8 cellular contexts compared by ENCODE assay signal in genomic region chr17:81395600-81396277, GRCh38. TPM values are rescaled to one million over a fixed set of nuclear protein-coding genes. Genes with fewer than 3 reads are reported as not detected.
DNase-seq lines count a peak whose midpoint lies in the region; ATAC-seq and TF ChIP-seq lines count a peak whose summit lies in the region.

No MANE protein-coding gene starts in this region.

- ATAC-seq in natural killer cell treated with Interleukin-12 subunit alpha and Interleukin-12 subunit beta and Interleukin-15 and Interleukin-18, amount 100 ng/mL, for 72 hours, result no peak
- no peak for ATAC-seq in T-cell (replicated peaks in 1 of 4)
- ATAC-seq in HG03469 (IDR thresholded peaks at IDR 0.05; ENCODE audit: unreplicated experiment), result no peak

- H4K20me1 ChIP-seq in BLaER1 treated with 17β-estradiol and CSF1 and Interleukin-3, amounts not matched to agents 10 nM and 100 nM, result peaks cover 4 to 52% (median 35%) of the 10 kb centered on the region in 11 experiments; a peak in 19 of 22 replicates

- H3K27me3 Mint-ChIP-seq in dendritic cell treated with granulocyte-macrophage colony-stimulating factor and Interleukin-4, amounts not matched to agents 40 ng/mL and 50 ng/mL, for 4 days, result no peaks in the 10 kb centered on the region
- H3K27me3 Mint-ChIP-seq in natural killer cell treated with Interleukin-12 subunit alpha and Interleukin-12 subunit beta and Interleukin-15 and Interleukin-18, amount 100 ng/mL, for 72 hours, result peaks cover 5 to 33% of the 10 kb centered on the region in 2 donors
- H3K27me3 Mint-ChIP-seq in T-cell, result peaks cover 32 to 63% of the 10 kb centered on the region in 2 donors

- H3K27me3 ChIP-seq in BLaER1 treated with 17β-estradiol and CSF1 and Interleukin-3, amounts not matched to agents 10 nM and 100 nM, result peaks cover 0 to 26% (median 18%) of the 10 kb centered on the region in 11 experiments; a peak in 12 of 22 replicates
- no peaks in the 10 kb centered on the region for H3K27me3 ChIP-seq in MG63

- peak overlapping the region; percentile 97 for H3K27ac Mint-ChIP-seq in dendritic cell treated with granulocyte-macrophage colony-stimulating factor and Interleukin-4, amounts not matched to agents 40 ng/mL and 50 ng/mL, for 4 days
- peak overlapping the region; percentile 31 to 73 for H3K27ac Mint-ChIP-seq in natural killer cell treated with Interleukin-12 subunit alpha and Interleukin-12 subunit beta and Interleukin-15 and Interleukin-18, amount 100 ng/mL, for 72 hours
- H3K27ac Mint-ChIP-seq in T-cell, result no peak overlapping the region

- H3K9me3 Mint-ChIP-seq in dendritic cell treated with granulocyte-macrophage colony-stimulating factor and Interleukin-4, amounts not matched to agents 40 ng/mL and 50 ng/mL, for 4 days, result no peaks in the 10 kb centered on the region
- no peaks in the 10 kb centered on the region for H3K9me3 Mint-ChIP-seq in natural killer cell treated with Interleukin-12 subunit alpha and Interleukin-12 subunit beta and Interleukin-15 and Interleukin-18, amount 100 ng/mL, for 72 hours
- H3K9me3 Mint-ChIP-seq in T-cell, result no peaks in the 10 kb centered on the region

- H3K36me3 Mint-ChIP-seq in dendritic cell treated with granulocyte-macrophage colony-stimulating factor and Interleukin-4, amounts not matched to agents 40 ng/mL and 50 ng/mL, for 4 days (ENCODE audit: low read depth), result peaks cover 29% of the 10 kb centered on the region
- H3K36me3 Mint-ChIP-seq in natural killer cell treated with Interleukin-12 subunit alpha and Interleukin-12 subunit beta and Interleukin-15 and Interleukin-18, amount 100 ng/mL, for 72 hours, result no peaks in the 10 kb centered on the region
- no peaks in the 10 kb centered on the region for H3K36me3 Mint-ChIP-seq in T-cell

- DNase-seq in MG63, result no peak
- DNase-seq in natural killer cell treated with Interleukin-12 subunit alpha and Interleukin-12 subunit beta and Interleukin-15 and Interleukin-18, amount 100 ng/mL, for 72 hours (ENCODE audit: low spot score), result no peak
- no peak for DNase-seq in T-cell
- DNase-seq in GM13976 (ENCODE audit: low spot score), result no peak
- no peak for DNase-seq in activated CD8-positive, alpha-beta memory T cell treated with anti-CD3 and anti-CD28 coated beads for 24 hours

- intact Hi-C loops in dendritic cell treated with granulocyte-macrophage colony-stimulating factor and Interleukin-4, amounts not matched to agents 40 ng/mL and 50 ng/mL, for 4 days (cut with micrococcal nuclease), result loop anchor here (2.0 to 10.0 kb wide), 3 partner anchors 49 to 119 kb away; partner anchors contain the start of genes ACTG1 and SLC38A10

- in situ Hi-C loops in GM13976 (cut with MboI; ENCODE audit: low sequenced_read_pairs, unreplicated experiment), result no loop called here

- peaks cover 31 to 62% (median 49%) of the 10 kb centered on the region in 10 experiments for H3K4me1 ChIP-seq in BLaER1 treated with 17β-estradiol and CSF1 and Interleukin-3, amounts not matched to agents 10 nM and 100 nM

- peak overlapping the region; percentile 88 to 99 (median 96) for H3K9ac ChIP-seq in BLaER1 treated with 17β-estradiol and CSF1 and Interleukin-3, amounts not matched to agents 10 nM and 100 nM

- POLR2A ChIA-PET in T-cell (lab: Charles Lee), result no interaction called here

- no peaks in the 10 kb centered on the region for H3K9me3 ChIP-seq in BLaER1 treated with 17β-estradiol and CSF1 and Interleukin-3, amounts not matched to agents 10 nM and 100 nM (replicated peaks in 1 of 11)
- no peaks in the 10 kb centered on the region for H3K9me3 ChIP-seq in MG63

- H3K4me1 Mint-ChIP-seq in dendritic cell treated with granulocyte-macrophage colony-stimulating factor and Interleukin-4, amounts not matched to agents 40 ng/mL and 50 ng/mL, for 4 days (ENCODE audit: low read depth), result peaks cover 55% of the 10 kb centered on the region
- H3K4me1 Mint-ChIP-seq in natural killer cell treated with Interleukin-12 subunit alpha and Interleukin-12 subunit beta and Interleukin-15 and Interleukin-18, amount 100 ng/mL, for 72 hours (ENCODE audit: low read depth in 2 of 2), result peaks cover 21 to 34% of the 10 kb centered on the region in 2 donors
- peaks cover 30 to 37% (median 31%) of the 10 kb centered on the region in 3 donors for H3K4me1 Mint-ChIP-seq in T-cell

- H3K4me2 ChIP-seq in BLaER1 treated with 17β-estradiol and CSF1 and Interleukin-3, amounts not matched to agents 10 nM and 100 nM, result peak overlapping the region; percentile 91 to 99 (median 98)

- no peak for TF ChIP-seq CTCF in GM13976 (IDR thresholded peaks at IDR 0.05; ENCODE audit: borderline replicate concordance, control extremely low read depth, extremely low read depth, insufficient read depth, missing control alignments)

- peak overlapping the region; percentile 74 to 96 (median 86) for H3K4me3 ChIP-seq in BLaER1 treated with 17β-estradiol and CSF1 and Interleukin-3, amounts not matched to agents 10 nM and 100 nM
- peak overlapping the region; percentile 66 for H3K4me3 ChIP-seq in MG63

- peak overlapping the region; percentile 95 for H3K4me3 Mint-ChIP-seq in dendritic cell treated with granulocyte-macrophage colony-stimulating factor and Interleukin-4, amounts not matched to agents 40 ng/mL and 50 ng/mL, for 4 days
- H3K4me3 Mint-ChIP-seq in natural killer cell treated with Interleukin-12 subunit alpha and Interleukin-12 subunit beta and Interleukin-15 and Interleukin-18, amount 100 ng/mL, for 72 hours, result peak overlapping the region; percentile 86
- H3K4me3 Mint-ChIP-seq in T-cell, result peak overlapping the region in 1 of 3 donors; percentile 65

- peak overlapping the region; percentile 85 to 99 (median 97) for H3K27ac ChIP-seq in BLaER1 treated with 17β-estradiol and CSF1 and Interleukin-3, amounts not matched to agents 10 nM and 100 nM

- CTCF ChIA-PET in T-cell (lab: Charles Lee), result interaction anchor here in 1 of 2 donors (0.9 kb wide), 1 partner anchor 104 kb away, joined by 3 read pairs; no protein-coding TSS in a partner anchor

- H3K36me3 ChIP-seq in BLaER1 treated with 17β-estradiol and CSF1 and Interleukin-3, amounts not matched to agents 10 nM and 100 nM, result peaks cover 0 to 14% (median 0%) of the 10 kb centered on the region in 11 experiments; a peak in 1 of 22 replicates
- H3K36me3 ChIP-seq in MG63, result peaks cover 13% of the 10 kb centered on the region

RNA-seq across cellular contexts. Expression of gene BAHCC1, which starts 0.5 kb away (rescaled TPM):
- 3.6 and 10.4 TPM in 2 replicates for total RNA-seq in MG63 (2014; rRNA removed; shearing (Covaris generic); ENCODE audit: low replicate concordance)
- under 1 TPM; 0.52 to 0.84 TPM for total RNA-seq in natural killer cell treated with Interleukin-12 subunit alpha and Interleukin-12 subunit beta and Interleukin-15 and Interleukin-18, amount 100 ng/mL, for 72 hours
- under 1 TPM; 0.23 to 0.82 (median 0.33) TPM for total RNA-seq in T-cell

Comparison
In these comparisons a context has a peak if more than half of its experiments do, and no peak if none do; other contexts are left out.
1. H3K27ac Mint-ChIP-seq: peak in dendritic cell treated with granulocyte-macrophage colony-stimulating factor and Interleukin-4, amounts not matched to agents 40 ng/mL and 50 ng/mL, for 4 days (single experiment) and natural killer cell treated with Interleukin-12 subunit alpha and Interleukin-12 subunit beta and Interleukin-15 and Interleukin-18, amount 100 ng/mL, for 72 hours (2 of 2); none in T-cell (0 of 2).